9 cellular contexts compared by ENCODE assay signal in the genomic region with DNA sequence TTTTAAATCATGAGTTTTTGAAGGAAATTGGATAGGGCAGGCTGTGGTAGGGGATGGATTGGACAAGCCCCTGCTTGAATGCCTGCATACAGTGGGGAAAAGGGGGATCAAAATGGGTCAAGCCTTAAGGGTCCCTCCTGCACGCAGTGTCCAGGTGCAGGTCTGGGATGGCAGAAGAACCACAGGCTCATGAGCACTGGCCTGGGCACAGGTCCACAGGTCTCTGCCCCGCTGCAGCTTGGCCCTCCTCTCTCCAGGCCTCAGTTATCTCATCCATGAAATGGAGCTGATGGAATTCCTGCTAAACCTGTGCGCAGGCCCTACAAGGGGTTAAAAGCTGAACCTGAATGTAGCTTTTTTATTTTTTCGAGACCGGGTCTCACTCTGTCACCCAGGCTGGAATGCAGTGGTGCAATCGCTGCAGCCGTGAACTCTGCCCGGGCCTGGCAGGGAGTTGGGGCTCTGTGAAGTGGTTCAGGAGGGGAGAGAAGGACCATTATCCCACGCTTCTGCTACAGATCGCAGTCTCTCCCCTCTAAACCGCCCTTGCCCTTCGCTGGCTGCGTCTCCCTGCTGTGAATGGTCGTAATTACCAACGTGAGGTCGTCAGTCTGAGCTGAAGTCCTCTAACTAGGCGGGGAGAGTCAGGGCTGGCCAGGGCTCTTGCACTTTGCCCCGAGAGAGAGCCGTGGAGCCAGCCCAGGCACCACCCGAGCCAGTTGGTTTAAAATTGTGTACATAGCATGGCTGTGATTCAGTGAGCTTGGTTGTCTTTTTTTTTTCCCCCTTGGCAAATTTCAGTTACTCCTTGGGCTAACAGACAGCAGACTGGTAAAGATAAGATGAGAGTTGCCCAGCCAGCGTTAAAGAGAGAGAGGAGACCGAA.
DNase-seq lines count a peak whose midpoint lies in the region; ATAC-seq, FAIRE-seq and TF ChIP-seq lines count a peak whose summit lies in the region.
"Had no signal": no experiment of that assay in that cellular context is flagged by ENCODE, and none has a peak within 500 bp of the region (broad histone marks: within the 10 kb centered on the region; RNA-seq: fewer than 3 reads in every experiment).

No MANE protein-coding gene starts in this region.

- ATAC-seq in heart right ventricle (peak in 7 of 8 donors; percentile 21 to 74 (median 43)), pancreas (peak; percentile 89 to 97 (median 94))

- H3K9me3 ChIP-seq in heart right ventricle (no peaks in the 10 kb centered on the region), pancreas (no peaks in the 10 kb centered on the region)

- H3K27ac ChIP-seq in heart right ventricle (no peak overlapping the region), pancreas (peak overlapping the region; percentile 23 to 72 (median 50))

- H3K4me3 ChIP-seq in heart right ventricle (no peak overlapping the region), pancreas (peak overlapping the region in 1 of 4 donors; percentile 3)

- FAIRE-seq in pancreas (lab: Jason Lieb, UNC): no peak

- H3K27me3 ChIP-seq in heart right ventricle: no peaks in the 10 kb centered on the region
- H3K27me3 ChIP-seq in pancreas: no peaks in the 10 kb centered on the region

- DNase-seq in AG20443 (ENCODE audit: low spot score) (peak; percentile 57), amniotic epithelial cell (ENCODE audit: low read depth) (peak; percentile 79), heart right ventricle (no peak), pancreas (peak; percentile 64 to 81 (median 68)), NCI-H2107 treated with DMSO at 0.1 percent for 48 hours (lab: John Stamatoyannopoulos, UW; ENCODE audit: unreplicated experiment) (no peak), activated gamma-delta T cell (lab: John Stamatoyannopoulos, UW) (no peak), NCI-H1694 treated with DMSO at 0.1 percent for 48 hours (lab: John Stamatoyannopoulos, UW) (no peak)
- no peak for DNase-seq in activated CD8-positive, alpha-beta memory T cell treated with anti-CD3 and anti-CD28 coated beads, Interleukin-2, amount 50 U/mL, for 4 hours
- DNase-seq: activated CD4-positive, alpha-beta T cell treated with anti-CD3 and anti-CD28 coated beads for 1 hour had no signal

- intact Hi-C loops in heart right ventricle (cut with DNase I) (loop anchor here in 1 of 10 donors (10.0 kb wide), 1 partner anchor 55 kb away; no protein-coding TSS in a partner anchor), pancreas (cut with DNase I) (no loop called here)

- WGBS in heart right ventricle, 2 donors: 56 to 61% methylated on average over 22 of the region's 22 CpGs
- 14 to 16% methylated on average over 22 of the region's 22 CpGs for WGBS in pancreas, 2 donors

- TF ChIP-seq CTCF in heart right ventricle (IDR thresholded peaks at IDR 0.05) (no peak), pancreas (IDR thresholded peaks at IDR 0.05) (no peak)

- H3K4me1 ChIP-seq in heart right ventricle (peaks cover 0 to 18% (median 0%) of the 10 kb centered on the region in 9 donors), pancreas (peaks cover 0 to 10% (median 3%) of the 10 kb centered on the region in 3 donors)

- H3K36me3 ChIP-seq in heart right ventricle (no peaks in the 10 kb centered on the region), pancreas (no peaks in the 10 kb centered on the region)

Comparison
In these comparisons a context has a peak if more than half of its experiments do, and no peak if none do; other contexts are left out.
1. DNase-seq: peak in AG20443 (single experiment), amniotic epithelial cell (single experiment) and pancreas (6 of 6); none in heart right ventricle (0 of 2), NCI-H2107 treated with DMSO at 0.1 percent for 48 hours (single experiment), activated CD8-positive, alpha-beta memory T cell treated with anti-CD3 and anti-CD28 coated beads, Interleukin-2, amount 50 U/mL, for 4 hours (single experiment), activated gamma-delta T cell (single experiment) and NCI-H1694 treated with DMSO at 0.1 percent for 48 hours (single experiment).
2. H3K27ac ChIP-seq: peak in pancreas (4 of 4); none in heart right ventricle (0 of 10).